ENCODE assay signal across 10 cellular contexts in the genomic region with DNA sequence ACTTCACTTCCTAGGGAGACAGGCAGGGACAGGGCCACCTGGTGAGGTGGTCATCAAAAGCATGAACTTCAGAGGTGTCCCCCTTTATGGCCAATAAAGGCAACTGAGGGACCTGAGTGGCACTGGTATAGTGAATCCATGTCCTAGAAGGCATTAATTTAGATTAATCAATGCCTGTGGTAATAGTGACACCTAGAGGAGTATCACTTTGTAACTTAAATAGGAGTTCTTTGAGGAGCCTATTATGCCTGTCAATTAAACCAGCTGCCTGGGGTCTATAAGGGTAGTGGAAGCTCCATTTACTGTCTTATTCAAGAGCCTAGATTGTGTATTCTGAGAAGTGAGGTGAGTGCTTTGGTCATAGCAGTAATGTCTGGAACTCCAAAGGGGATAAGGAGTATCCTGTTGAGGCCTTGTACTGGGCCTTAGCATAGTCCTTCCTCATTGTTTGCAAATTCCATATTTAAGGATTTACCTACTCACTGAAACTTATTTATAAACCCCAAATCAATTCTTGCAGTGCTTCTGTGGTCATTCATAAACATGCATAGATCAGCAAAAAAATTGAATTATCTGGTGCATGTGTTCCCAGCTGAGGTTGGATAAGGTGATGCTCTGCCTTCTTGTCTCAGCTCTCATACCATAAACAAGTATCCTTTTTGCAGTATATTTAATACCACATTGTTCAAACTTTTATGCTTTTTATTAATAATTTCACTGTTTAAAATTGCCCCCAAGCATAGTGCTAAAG.
DNase-seq lines count a peak whose midpoint lies in the region; ATAC-seq, FAIRE-seq and TF ChIP-seq lines count a peak whose summit lies in the region.
"Had no signal": no experiment of that assay in that cellular context is flagged by ENCODE, and none has a peak within 500 bp of the region (broad histone marks: within the 10 kb centered on the region; RNA-seq: fewer than 3 reads in every experiment).

No MANE protein-coding gene starts in this region.

- dilution Hi-C loops in keratinocyte (cut with MboI; ENCODE audit: extremely low pct_ligation_motif_present, low sequenced_read_pairs), result no loop called here

- no peaks in the 10 kb centered on the region for H3K36me3 Mint-ChIP-seq in MCF 10A (ENCODE audit: insufficient read depth, unreplicated experiment)
- H3K36me3 Mint-ChIP-seq in type B pancreatic cell, result no peaks in the 10 kb centered on the region

- H3K9me1 ChIP-seq in keratinocyte (ENCODE audit: control insufficient read depth, extremely low read depth, insufficient read depth, low read length), result no peaks in the 10 kb centered on the region

- FAIRE-seq in keratinocyte (lab: Jason Lieb, UNC), result no peak

- H2AFZ ChIP-seq in keratinocyte (ENCODE audit: control insufficient read depth, low read length), result no peak overlapping the region

- H3K27ac Mint-ChIP-seq in MCF 10A (ENCODE audit: low read depth, unreplicated experiment) (no peak overlapping the region), type B pancreatic cell (no peak overlapping the region)

- H3K4me1 ChIP-seq in breast epithelium (no peaks in the 10 kb centered on the region), keratinocyte (ENCODE audit: control insufficient read depth, extremely low read depth, insufficient read depth, low read length) (no peaks in the 10 kb centered on the region)
- H3K4me1 ChIP-seq: heart left ventricle had no signal

- H3K27me3 ChIP-seq in breast epithelium (peaks cover 0 to 79% of the 10 kb centered on the region in 2 donors), keratinocyte (ENCODE audit: control insufficient read depth, extremely low read depth, insufficient read depth, low read length) (no peaks in the 10 kb centered on the region)

- CTCF ChIA-PET in MCF 10A (lab: Yijun Ruan, JAX), result interaction anchor here (0.6 to 1.7 kb wide), 8 partner anchors 9 to 359 kb away, joined by 3 to 6 read pairs (median 3); a partner anchor contains a TSS

- ATAC-seq in esophagus mucosa (no peak), GM18870 (IDR thresholded peaks at IDR 0.05; ENCODE audit: unreplicated experiment) (no peak)

- H3K27me3 Mint-ChIP-seq in MCF 10A (ENCODE audit: insufficient read depth, unreplicated experiment) (peaks cover 33% of the 10 kb centered on the region), type B pancreatic cell (no peaks in the 10 kb centered on the region)

- no peak overlapping the region for H3K4me2 ChIP-seq in keratinocyte (ENCODE audit: control insufficient read depth, extremely low read depth, insufficient read depth, low read depth, low read length)

- H4K20me1 ChIP-seq in keratinocyte (ENCODE audit: control insufficient read depth, extremely low read depth, insufficient read depth, low read length), result no peaks in the 10 kb centered on the region

- H3K27ac ChIP-seq in breast epithelium (no peak overlapping the region), keratinocyte (ENCODE audit: control insufficient read depth, insufficient read depth, low read length) (no peak overlapping the region)
- H3K27ac ChIP-seq: heart left ventricle had no signal

- in situ Hi-C loops in SK-MEL-5 (cut with HindIII; ENCODE audit: low pct_unique_long_range_greater_than_20kb, low sequenced_read_pairs), result no loop called here

- no peaks in the 10 kb centered on the region for H3K36me3 ChIP-seq in breast epithelium
- H3K36me3 ChIP-seq in keratinocyte (ENCODE audit: control insufficient read depth in 2 of 2, extremely low read depth in 1 of 2, insufficient read depth in 2 of 2, low read length in 2 of 2), result no peaks in the 10 kb centered on the region
- H3K36me3 ChIP-seq: heart left ventricle had no signal

- no peak for TF ChIP-seq POLR2A in breast epithelium (IDR thresholded peaks at IDR 0.05)

- DNase-seq in MCF 10A (ENCODE audit: unreplicated experiment), result peak; percentile 38
- DNase-seq in breast epithelium (ENCODE audit: low spot score in 2 of 2), result no peak
- peak; percentile 40 for DNase-seq in SK-MEL-5 (ENCODE audit: low read depth, low spot score)
- DNase-seq in keratinocyte (ENCODE audit: low read depth, low spot score), result no peak
- DNase-seq in type B pancreatic cell (ENCODE audit: extremely low spot score, unreplicated experiment), result no peak
- no peak for DNase-seq in NCI-H128 (lab: John Stamatoyannopoulos, UW; ENCODE audit: unreplicated experiment)
- DNase-seq: heart left ventricle, NCI-H1694 treated with DMSO at 0.1 percent for 48 hours had no signal

- no peak overlapping the region for H3K9ac ChIP-seq in keratinocyte (ENCODE audit: control insufficient read depth, extremely low read depth, insufficient read depth, low read length)

- H3K4me1 Mint-ChIP-seq in MCF 10A (ENCODE audit: insufficient read depth, unreplicated experiment) (no peaks in the 10 kb centered on the region), type B pancreatic cell (ENCODE audit: unreplicated experiment) (no peaks in the 10 kb centered on the region)

- no peaks in the 10 kb centered on the region for H3K9me3 ChIP-seq in breast epithelium
- no peaks in the 10 kb centered on the region for H3K9me3 ChIP-seq in keratinocyte (ENCODE audit: control insufficient read depth, low read depth, low read length)
- H3K9me3 ChIP-seq: heart left ventricle had no signal

- no peaks in the 10 kb centered on the region for H3K79me2 ChIP-seq in keratinocyte (ENCODE audit: control insufficient read depth, insufficient read depth, low read length)

- H3K4me3 Mint-ChIP-seq in MCF 10A (ENCODE audit: unreplicated experiment), result no peak overlapping the region
- H3K4me3 Mint-ChIP-seq in type B pancreatic cell, result no peak overlapping the region

- H3K9me3 Mint-ChIP-seq in MCF 10A (ENCODE audit: unreplicated experiment) (no peaks in the 10 kb centered on the region), type B pancreatic cell (no peaks in the 10 kb centered on the region)

- no TSS peak for BruUV-seq in MCF 10A (replicated peaks; lab: Mats Ljungman, UMichigan)

- intact Hi-C loops in MCF 10A (cut with micrococcal nuclease), result loop anchor here (1.0 to 5.0 kb wide), 3 partner anchors 228 to 423 kb away; a partner anchor contains a TSS
- intact Hi-C loops in breast epithelium (cut with DNase I; ENCODE audit: low total_unique reads), result no loop called here

- peak; percentile 42 for TF ChIP-seq CTCF in MCF 10A (IDR thresholded peaks at IDR 0.05; ENCODE audit: unreplicated experiment)
- peak in 1 of 3 donors; percentile 21 for TF ChIP-seq CTCF in breast epithelium (IDR thresholded peaks at IDR 0.05)
- TF ChIP-seq CTCF in keratinocyte (optimal IDR thresholded peaks at IDR 0.05 in 1 of 3, IDR thresholded peaks at IDR 0.05 in 1 of 3, conservative IDR thresholded peaks at IDR 0.05 in 1 of 3; ENCODE audit: extremely low read depth in 1 of 3, insufficient read depth in 2 of 3, low read length in 3 of 3), result peak in 2 of 3 experiments; percentile 28 to 32
- peak; percentile 34 for TF ChIP-seq CTCF in type B pancreatic cell (conservative IDR thresholded peaks at IDR 0.05)

- POLR2A ChIA-PET in MCF 10A (lab: Yijun Ruan, JAX), result interaction anchor here (0.6 kb wide), 1 partner anchor 452 kb away, joined by 3 read pairs; no protein-coding TSS in a partner anchor

- H3K4me3 ChIP-seq in breast epithelium (no peak overlapping the region), keratinocyte (ENCODE audit: control insufficient read depth in 2 of 3, extremely low read depth in 1 of 3, insufficient read depth in 2 of 3, low read depth in 1 of 3, low read length in 3 of 3) (no peak overlapping the region)
- H3K4me3 ChIP-seq: heart left ventricle had no signal

Comparison
In these comparisons a context has a peak if more than half of its experiments do, and no peak if none do; other contexts are left out.
1. DNase-seq: peak in MCF 10A (single experiment) and SK-MEL-5 (single experiment); none in breast epithelium (0 of 2), keratinocyte (single experiment), type B pancreatic cell (single experiment) and NCI-H128 (single experiment).